2 cellular contexts compared by ENCODE assay signal in the genomic region with DNA sequence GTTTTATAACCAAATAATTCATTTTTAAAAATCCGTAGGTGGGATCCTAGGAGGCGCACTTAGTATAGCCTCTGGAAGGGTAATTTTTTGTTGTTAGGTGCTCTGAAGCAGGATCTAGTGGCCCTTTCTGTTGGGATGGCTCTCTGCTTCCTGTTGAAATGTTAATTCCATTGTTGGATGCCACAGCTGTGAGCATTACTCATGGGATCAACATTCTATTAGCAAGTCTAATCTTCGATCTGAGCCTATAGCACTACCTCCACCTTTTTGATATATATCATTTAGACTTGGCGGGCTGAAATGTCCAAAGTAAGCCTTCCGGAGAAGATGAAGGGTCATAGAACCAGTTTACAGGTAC.
TF ChIP-seq lines count a peak whose summit lies in the region.

No MANE protein-coding gene starts in this region.

TF ChIP-seq in GM12878, 131 proteins besides CTCF, POLR2A, EP300 and RAD21:
- TF ChIP-seq CREM (IDR thresholded peaks at IDR 0.05; ENCODE audit: low read depth) (no peak), MXI1 (IDR thresholded peaks at IDR 0.05; ENCODE audit: low read depth, low read length) (no peak), YBX1 (IDR thresholded peaks at IDR 0.05) (no peak)

TF ChIP-seq in HepG2, 621 proteins besides CTCF, POLR2A, EP300 and RAD21 (continues in another document):
- TF ChIP-seq GZF1 (CRISPR knock-in tag; IDR thresholded peaks at IDR 0.05) (no peak), ZNF30 (CRISPR knock-in tag; IDR thresholded peaks at IDR 0.05) (no peak), DNMT1 (CRISPR knock-in tag; IDR thresholded peaks at IDR 0.05) (no peak), SMC3 (IDR thresholded peaks at IDR 0.05; ENCODE audit: low read length) (0 out of 2 replicates have a peak, but pooled peaks have one; percentile 0), NFYB (CRISPR knock-in tag; IDR thresholded peaks at IDR 0.05) (no peak), KDM1A (CRISPR knock-in tag; IDR thresholded peaks at IDR 0.05) (no peak), NBN (conservative IDR thresholded peaks at IDR 0.05) (no peak), NR3C1 (CRISPR knock-in tag; IDR thresholded peaks at IDR 0.05) (no peak), ZNF432 (CRISPR knock-in tag; IDR thresholded peaks at IDR 0.05; ENCODE audit: borderline replicate concordance) (no peak), ZNF709 (CRISPR knock-in tag; IDR thresholded peaks at IDR 0.05) (no peak), ZNF160 (CRISPR knock-in tag; IDR thresholded peaks at IDR 0.05) (no peak), SOX13 (IDR thresholded peaks at IDR 0.05) (no peak), SOX13 (CRISPR knock-in tag; conservative IDR thresholded peaks at IDR 0.05 in 1 of 2, IDR thresholded peaks at IDR 0.05 in 1 of 2) (0 out of 4 replicates have a peak, but pooled peaks of 1 of the 2 experiments have one; percentile 8), KLF11 (CRISPR knock-in tag; IDR thresholded peaks at IDR 0.05) (no peak), SOX5 (CRISPR knock-in tag; IDR thresholded peaks at IDR 0.05; ENCODE audit: borderline replicate concordance) (peak; percentile 36; the same call in 1 of the 2 replicates), CENPT (CRISPR knock-in tag; IDR thresholded peaks at IDR 0.05; ENCODE audit: low read depth) (no peak), KDM5B (CRISPR knock-in tag; IDR thresholded peaks at IDR 0.05; ENCODE audit: borderline replicate concordance) (no peak), ZNF180 (CRISPR knock-in tag; IDR thresholded peaks at IDR 0.05; ENCODE audit: borderline replicate concordance, low read depth) (no peak), NCOA5 (CRISPR knock-in tag; IDR thresholded peaks at IDR 0.05) (no peak)
- TF ChIP-seq, protein P1, sequence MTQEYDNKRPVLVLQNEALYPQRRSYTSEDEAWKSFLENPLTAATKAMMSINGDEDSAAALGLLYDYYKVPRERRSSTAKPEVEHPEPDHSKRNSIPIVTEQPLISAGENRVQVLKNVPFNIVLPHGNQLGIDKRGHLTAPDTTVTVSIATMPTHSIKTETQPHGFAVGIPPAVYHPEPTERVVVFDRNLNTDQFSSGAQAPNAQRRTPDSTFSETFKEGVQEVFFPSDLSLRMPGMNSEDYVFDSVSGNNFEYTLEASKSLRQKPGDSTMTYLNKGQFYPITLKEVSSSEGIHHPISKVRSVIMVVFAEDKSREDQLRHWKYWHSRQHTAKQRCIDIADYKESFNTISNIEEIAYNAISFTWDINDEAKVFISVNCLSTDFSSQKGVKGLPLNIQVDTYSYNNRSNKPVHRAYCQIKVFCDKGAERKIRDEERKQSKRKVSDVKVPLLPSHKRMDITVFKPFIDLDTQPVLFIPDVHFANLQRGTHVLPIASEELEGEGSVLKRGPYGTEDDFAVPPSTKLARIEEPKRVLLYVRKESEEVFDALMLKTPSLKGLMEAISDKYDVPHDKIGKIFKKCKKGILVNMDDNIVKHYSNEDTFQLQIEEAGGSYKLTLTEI (CRISPR knock-in tag; conservative IDR thresholded peaks at IDR 0.05): no peak
- TF ChIP-seq, protein P2, sequence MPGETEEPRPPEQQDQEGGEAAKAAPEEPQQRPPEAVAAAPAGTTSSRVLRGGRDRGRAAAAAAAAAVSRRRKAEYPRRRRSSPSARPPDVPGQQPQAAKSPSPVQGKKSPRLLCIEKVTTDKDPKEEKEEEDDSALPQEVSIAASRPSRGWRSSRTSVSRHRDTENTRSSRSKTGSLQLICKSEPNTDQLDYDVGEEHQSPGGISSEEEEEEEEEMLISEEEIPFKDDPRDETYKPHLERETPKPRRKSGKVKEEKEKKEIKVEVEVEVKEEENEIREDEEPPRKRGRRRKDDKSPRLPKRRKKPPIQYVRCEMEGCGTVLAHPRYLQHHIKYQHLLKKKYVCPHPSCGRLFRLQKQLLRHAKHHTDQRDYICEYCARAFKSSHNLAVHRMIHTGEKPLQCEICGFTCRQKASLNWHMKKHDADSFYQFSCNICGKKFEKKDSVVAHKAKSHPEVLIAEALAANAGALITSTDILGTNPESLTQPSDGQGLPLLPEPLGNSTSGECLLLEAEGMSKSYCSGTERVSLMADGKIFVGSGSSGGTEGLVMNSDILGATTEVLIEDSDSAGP (CRISPR knock-in tag; IDR thresholded peaks at IDR 0.05; ENCODE audit: borderline replicate concordance): no peak
- TF ChIP-seq, protein P3, sequence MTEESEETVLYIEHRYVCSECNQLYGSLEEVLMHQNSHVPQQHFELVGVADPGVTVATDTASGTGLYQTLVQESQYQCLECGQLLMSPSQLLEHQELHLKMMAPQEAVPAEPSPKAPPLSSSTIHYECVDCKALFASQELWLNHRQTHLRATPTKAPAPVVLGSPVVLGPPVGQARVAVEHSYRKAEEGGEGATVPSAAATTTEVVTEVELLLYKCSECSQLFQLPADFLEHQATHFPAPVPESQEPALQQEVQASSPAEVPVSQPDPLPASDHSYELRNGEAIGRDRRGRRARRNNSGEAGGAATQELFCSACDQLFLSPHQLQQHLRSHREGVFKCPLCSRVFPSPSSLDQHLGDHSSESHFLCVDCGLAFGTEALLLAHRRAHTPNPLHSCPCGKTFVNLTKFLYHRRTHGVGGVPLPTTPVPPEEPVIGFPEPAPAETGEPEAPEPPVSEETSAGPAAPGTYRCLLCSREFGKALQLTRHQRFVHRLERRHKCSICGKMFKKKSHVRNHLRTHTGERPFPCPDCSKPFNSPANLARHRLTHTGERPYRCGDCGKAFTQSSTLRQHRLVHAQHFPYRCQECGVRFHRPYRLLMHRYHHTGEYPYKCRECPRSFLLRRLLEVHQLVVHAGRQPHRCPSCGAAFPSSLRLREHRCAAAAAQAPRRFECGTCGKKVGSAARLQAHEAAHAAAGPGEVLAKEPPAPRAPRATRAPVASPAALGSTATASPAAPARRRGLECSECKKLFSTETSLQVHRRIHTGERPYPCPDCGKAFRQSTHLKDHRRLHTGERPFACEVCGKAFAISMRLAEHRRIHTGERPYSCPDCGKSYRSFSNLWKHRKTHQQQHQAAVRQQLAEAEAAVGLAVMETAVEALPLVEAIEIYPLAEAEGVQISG (CRISPR knock-in tag; IDR thresholded peaks at IDR 0.05): no peak
- TF ChIP-seq, protein P4, sequence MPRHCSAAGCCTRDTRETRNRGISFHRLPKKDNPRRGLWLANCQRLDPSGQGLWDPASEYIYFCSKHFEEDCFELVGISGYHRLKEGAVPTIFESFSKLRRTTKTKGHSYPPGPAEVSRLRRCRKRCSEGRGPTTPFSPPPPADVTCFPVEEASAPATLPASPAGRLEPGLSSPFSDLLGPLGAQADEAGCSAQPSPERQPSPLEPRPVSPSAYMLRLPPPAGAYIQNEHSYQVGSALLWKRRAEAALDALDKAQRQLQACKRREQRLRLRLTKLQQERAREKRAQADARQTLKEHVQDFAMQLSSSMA (CRISPR knock-in tag; IDR thresholded peaks at IDR 0.05): no peak
- TF ChIP-seq, protein P5, sequence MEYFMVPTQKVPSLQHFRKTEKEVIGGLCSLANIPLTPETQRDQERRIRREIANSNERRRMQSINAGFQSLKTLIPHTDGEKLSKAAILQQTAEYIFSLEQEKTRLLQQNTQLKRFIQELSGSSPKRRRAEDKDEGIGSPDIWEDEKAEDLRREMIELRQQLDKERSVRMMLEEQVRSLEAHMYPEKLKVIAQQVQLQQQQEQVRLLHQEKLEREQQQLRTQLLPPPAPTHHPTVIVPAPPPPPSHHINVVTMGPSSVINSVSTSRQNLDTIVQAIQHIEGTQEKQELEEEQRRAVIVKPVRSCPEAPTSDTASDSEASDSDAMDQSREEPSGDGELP (IDR thresholded peaks at IDR 0.05; ENCODE audit: borderline replicate concordance, low read depth): peak; percentile 69
- TF ChIP-seq, protein P6, sequence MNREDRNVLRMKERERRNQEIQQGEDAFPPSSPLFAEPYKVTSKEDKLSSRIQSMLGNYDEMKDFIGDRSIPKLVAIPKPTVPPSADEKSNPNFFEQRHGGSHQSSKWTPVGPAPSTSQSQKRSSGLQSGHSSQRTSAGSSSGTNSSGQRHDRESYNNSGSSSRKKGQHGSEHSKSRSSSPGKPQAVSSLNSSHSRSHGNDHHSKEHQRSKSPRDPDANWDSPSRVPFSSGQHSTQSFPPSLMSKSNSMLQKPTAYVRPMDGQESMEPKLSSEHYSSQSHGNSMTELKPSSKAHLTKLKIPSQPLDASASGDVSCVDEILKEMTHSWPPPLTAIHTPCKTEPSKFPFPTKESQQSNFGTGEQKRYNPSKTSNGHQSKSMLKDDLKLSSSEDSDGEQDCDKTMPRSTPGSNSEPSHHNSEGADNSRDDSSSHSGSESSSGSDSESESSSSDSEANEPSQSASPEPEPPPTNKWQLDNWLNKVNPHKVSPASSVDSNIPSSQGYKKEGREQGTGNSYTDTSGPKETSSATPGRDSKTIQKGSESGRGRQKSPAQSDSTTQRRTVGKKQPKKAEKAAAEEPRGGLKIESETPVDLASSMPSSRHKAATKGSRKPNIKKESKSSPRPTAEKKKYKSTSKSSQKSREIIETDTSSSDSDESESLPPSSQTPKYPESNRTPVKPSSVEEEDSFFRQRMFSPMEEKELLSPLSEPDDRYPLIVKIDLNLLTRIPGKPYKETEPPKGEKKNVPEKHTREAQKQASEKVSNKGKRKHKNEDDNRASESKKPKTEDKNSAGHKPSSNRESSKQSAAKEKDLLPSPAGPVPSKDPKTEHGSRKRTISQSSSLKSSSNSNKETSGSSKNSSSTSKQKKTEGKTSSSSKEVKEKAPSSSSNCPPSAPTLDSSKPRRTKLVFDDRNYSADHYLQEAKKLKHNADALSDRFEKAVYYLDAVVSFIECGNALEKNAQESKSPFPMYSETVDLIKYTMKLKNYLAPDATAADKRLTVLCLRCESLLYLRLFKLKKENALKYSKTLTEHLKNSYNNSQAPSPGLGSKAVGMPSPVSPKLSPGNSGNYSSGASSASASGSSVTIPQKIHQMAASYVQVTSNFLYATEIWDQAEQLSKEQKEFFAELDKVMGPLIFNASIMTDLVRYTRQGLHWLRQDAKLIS (CRISPR knock-in tag; IDR thresholded peaks at IDR 0.05): no peak
- TF ChIP-seq, protein P7, sequence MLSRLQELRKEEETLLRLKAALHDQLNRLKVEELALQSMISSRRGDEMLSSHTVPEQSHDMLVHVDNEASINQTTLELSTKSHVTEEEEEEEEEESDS (CRISPR knock-in tag; IDR thresholded peaks at IDR 0.05; ENCODE audit: borderline replicate concordance): no peak
- TF ChIP-seq, protein P8, sequence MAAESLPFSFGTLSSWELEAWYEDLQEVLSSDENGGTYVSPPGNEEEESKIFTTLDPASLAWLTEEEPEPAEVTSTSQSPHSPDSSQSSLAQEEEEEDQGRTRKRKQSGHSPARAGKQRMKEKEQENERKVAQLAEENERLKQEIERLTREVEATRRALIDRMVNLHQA (CRISPR knock-in tag; IDR thresholded peaks at IDR 0.05): no peak
- TF ChIP-seq, protein P9, sequence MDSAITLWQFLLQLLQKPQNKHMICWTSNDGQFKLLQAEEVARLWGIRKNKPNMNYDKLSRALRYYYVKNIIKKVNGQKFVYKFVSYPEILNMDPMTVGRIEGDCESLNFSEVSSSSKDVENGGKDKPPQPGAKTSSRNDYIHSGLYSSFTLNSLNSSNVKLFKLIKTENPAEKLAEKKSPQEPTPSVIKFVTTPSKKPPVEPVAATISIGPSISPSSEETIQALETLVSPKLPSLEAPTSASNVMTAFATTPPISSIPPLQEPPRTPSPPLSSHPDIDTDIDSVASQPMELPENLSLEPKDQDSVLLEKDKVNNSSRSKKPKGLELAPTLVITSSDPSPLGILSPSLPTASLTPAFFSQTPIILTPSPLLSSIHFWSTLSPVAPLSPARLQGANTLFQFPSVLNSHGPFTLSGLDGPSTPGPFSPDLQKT (CRISPR knock-in tag; IDR thresholded peaks at IDR 0.05; ENCODE audit: borderline replicate concordance): no peak
- TF ChIP-seq, protein P10, sequence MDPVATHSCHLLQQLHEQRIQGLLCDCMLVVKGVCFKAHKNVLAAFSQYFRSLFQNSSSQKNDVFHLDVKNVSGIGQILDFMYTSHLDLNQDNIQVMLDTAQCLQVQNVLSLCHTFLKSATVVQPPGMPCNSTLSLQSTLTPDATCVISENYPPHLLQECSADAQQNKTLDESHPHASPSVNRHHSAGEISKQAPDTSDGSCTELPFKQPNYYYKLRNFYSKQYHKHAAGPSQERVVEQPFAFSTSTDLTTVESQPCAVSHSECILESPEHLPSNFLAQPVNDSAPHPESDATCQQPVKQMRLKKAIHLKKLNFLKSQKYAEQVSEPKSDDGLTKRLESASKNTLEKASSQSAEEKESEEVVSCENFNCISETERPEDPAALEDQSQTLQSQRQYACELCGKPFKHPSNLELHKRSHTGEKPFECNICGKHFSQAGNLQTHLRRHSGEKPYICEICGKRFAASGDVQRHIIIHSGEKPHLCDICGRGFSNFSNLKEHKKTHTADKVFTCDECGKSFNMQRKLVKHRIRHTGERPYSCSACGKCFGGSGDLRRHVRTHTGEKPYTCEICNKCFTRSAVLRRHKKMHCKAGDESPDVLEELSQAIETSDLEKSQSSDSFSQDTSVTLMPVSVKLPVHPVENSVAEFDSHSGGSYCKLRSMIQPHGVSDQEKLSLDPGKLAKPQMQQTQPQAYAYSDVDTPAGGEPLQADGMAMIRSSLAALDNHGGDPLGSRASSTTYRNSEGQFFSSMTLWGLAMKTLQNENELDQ (CRISPR knock-in tag; IDR thresholded peaks at IDR 0.05; ENCODE audit: borderline replicate concordance): no peak
- TF ChIP-seq, protein P11, sequence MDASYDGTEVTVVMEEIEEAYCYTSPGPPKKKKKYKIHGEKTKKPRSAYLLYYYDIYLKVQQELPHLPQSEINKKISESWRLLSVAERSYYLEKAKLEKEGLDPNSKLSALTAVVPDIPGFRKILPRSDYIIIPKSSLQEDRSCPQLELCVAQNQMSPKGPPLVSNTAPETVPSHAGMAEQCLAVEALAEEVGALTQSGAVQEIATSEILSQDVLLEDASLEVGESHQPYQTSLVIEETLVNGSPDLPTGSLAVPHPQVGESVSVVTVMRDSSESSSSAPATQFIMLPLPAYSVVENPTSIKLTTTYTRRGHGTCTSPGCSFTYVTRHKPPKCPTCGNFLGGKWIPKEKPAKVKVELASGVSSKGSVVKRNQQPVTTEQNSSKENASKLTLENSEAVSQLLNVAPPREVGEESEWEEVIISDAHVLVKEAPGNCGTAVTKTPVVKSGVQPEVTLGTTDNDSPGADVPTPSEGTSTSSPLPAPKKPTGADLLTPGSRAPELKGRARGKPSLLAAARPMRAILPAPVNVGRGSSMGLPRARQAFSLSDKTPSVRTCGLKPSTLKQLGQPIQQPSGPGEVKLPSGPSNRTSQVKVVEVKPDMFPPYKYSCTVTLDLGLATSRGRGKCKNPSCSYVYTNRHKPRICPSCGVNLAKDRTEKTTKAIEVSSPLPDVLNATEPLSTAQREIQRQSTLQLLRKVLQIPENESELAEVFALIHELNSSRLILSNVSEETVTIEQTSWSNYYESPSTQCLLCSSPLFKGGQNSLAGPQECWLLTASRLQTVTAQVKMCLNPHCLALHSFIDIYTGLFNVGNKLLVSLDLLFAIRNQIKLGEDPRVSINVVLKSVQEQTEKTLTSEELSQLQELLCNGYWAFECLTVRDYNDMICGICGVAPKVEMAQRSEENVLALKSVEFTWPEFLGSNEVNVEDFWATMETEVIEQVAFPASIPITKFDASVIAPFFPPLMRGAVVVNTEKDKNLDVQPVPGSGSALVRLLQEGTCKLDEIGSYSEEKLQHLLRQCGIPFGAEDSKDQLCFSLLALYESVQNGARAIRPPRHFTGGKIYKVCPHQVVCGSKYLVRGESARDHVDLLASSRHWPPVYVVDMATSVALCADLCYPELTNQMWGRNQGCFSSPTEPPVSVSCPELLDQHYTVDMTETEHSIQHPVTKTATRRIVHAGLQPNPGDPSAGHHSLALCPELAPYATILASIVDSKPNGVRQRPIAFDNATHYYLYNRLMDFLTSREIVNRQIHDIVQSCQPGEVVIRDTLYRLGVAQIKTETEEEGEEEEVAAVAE (CRISPR knock-in tag; IDR thresholded peaks at IDR 0.05; ENCODE audit: borderline replicate concordance): no peak
- TF ChIP-seq, protein P12, sequence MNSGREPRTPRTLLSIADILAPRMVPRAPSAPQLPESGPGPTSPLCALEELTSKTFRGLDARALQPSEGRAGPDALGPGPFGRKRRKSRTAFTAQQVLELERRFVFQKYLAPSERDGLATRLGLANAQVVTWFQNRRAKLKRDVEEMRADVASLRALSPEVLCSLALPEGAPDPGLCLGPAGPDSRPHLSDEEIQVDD (CRISPR knock-in tag; IDR thresholded peaks at IDR 0.05; ENCODE audit: borderline replicate concordance): no peak
